Comparison of ENCODE assay signal across 8 cellular contexts in genomic region chrX:47189906-47190305, GRCh38.
"Had no signal": no experiment of that assay in that cellular context is flagged by ENCODE, and none has a peak within 500 bp of the region (broad histone marks: within the 10 kb centered on the region; RNA-seq: fewer than 3 reads in every experiment).

No MANE protein-coding gene starts in this region.

- H3K4me3 ChIP-seq: lung had no signal

- H3K27me3 Mint-ChIP-seq: activated CD4-positive, alpha-beta T cell treated with anti-CD3 and anti-CD28 coated beads, Interleukin-2, amount 10 ng/mL, durations not matched to agents 7 days and 5 days; activated naive CD4-positive, alpha-beta T cell treated with anti-CD3 and anti-CD28 coated beads, Interleukin-2, amount 10 ng/mL, durations not matched to agents 7 days and 5 days; activated T-helper 17 cell treated with anti-CD3 and anti-CD28 coated beads, Interleukin-2, amount 50 U/mL, for 72 hours; naive B cell; progenitor cell of endocrine pancreas had no signal

- H3K9me3 ChIP-seq: gastroesophageal sphincter, upper lobe of left lung had no signal

- H3K36me3 Mint-ChIP-seq: naive B cell had no signal

- H3K27me3 ChIP-seq: gastroesophageal sphincter, upper lobe of left lung had no signal

- H3K9me3 Mint-ChIP-seq: activated CD4-positive, alpha-beta T cell treated with anti-CD3 and anti-CD28 coated beads, Interleukin-2, amount 10 ng/mL, durations not matched to agents 7 days and 5 days; activated naive CD4-positive, alpha-beta T cell treated with anti-CD3 and anti-CD28 coated beads, Interleukin-2, amount 10 ng/mL, durations not matched to agents 7 days and 5 days; activated T-helper 17 cell treated with anti-CD3 and anti-CD28 coated beads, Interleukin-2, amount 50 U/mL, for 72 hours; naive B cell had no signal
